Comparison of ENCODE assay signal across 18 cellular contexts in the genomic region with DNA sequence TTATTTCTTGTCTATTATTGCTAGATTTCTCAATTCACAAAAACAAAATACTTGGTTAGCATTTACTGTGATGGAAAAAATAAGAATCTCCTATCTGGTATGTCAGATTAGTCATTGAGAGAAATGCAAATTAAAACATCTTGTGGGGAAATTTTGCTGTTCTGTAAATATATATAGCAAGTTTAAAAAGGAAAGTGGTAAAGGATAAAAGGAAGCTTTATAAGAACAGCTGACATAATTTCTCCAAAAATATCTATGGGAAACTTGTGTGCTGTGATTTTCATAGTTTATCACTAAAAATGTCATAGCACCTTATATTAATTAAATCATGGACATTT.
DNase-seq lines count a peak whose midpoint lies in the region; ATAC-seq lines count a peak whose summit lies in the region.
"Had no signal": no experiment of that assay in that cellular context is flagged by ENCODE, and none has a peak within 500 bp of the region (broad histone marks: within the 10 kb centered on the region; RNA-seq: fewer than 3 reads in every experiment).

No MANE protein-coding gene starts in this region.

- H3K36me3 Mint-ChIP-seq in naive thymus-derived CD4-positive, alpha-beta T cell, result no peaks in the 10 kb centered on the region
- H3K36me3 Mint-ChIP-seq: stimulated activated effector memory CD8-positive, alpha-beta T cell treated with anti-CD3 and anti-CD28 coated beads, Interleukin-12 subunit alpha, Interleukin-12 subunit beta, amount 100 ng/mL, for 72 hours had no signal

- DNase-seq in posterior vena cava (ENCODE audit: low spot score), result no peak
- no peak for DNase-seq in right cardiac atrium
- no peak for DNase-seq in naive thymus-derived CD4-positive, alpha-beta T cell
- DNase-seq in NCI-H1417 treated with DMSO at 0.1 percent for 48 hours (lab: John Stamatoyannopoulos, UW), result no peak
- DNase-seq: activated CD4-positive, alpha-beta memory T cell treated with anti-CD3 and anti-CD28 coated beads, Interleukin-2, amount 10 ng/mL, durations not matched to agents 7 days and 5 days; activated effector memory CD4-positive, alpha-beta T cell treated with anti-CD3 and anti-CD28 coated beads, Interleukin-2, amount 50 U/mL, for 16 hours; heart right ventricle; kidney glomerular epithelial cell; NCI-H187; NCI-H82; psoas muscle; stimulated activated CD4-positive, alpha-beta T cell treated with anti-CD3 and anti-CD28 coated beads, Interleukin-2, amount 100 ng/mL, for 24 hours had no signal

- no peak overlapping the region for H3K4me3 ChIP-seq in right cardiac atrium (ENCODE audit: low read length)
- no peak overlapping the region for H3K4me3 ChIP-seq in naive thymus-derived CD4-positive, alpha-beta T cell (ENCODE audit: low read length)
- H3K4me3 ChIP-seq: heart right ventricle, psoas muscle had no signal

- ATAC-seq in GM18499 (IDR thresholded peaks at IDR 0.05; ENCODE audit: insufficient read depth, unreplicated experiment), result peak; percentile 76
- peak; percentile 72 for ATAC-seq in GM19395 (IDR thresholded peaks at IDR 0.05; ENCODE audit: unreplicated experiment)
- peak; percentile 57 for ATAC-seq in HG02642 (IDR thresholded peaks at IDR 0.05; ENCODE audit: poor library complexity, unreplicated experiment)
- peak; percentile 75 for ATAC-seq in HG03439 (IDR thresholded peaks at IDR 0.05; ENCODE audit: unreplicated experiment)
- ATAC-seq in right cardiac atrium, result no peak
- ATAC-seq in naive thymus-derived CD4-positive, alpha-beta T cell, result no peak
- ATAC-seq: psoas muscle; Right ventricle myocardium inferior; stimulated activated effector memory CD8-positive, alpha-beta T cell treated with anti-CD3 and anti-CD28 coated beads, Interleukin-12 subunit alpha, Interleukin-12 subunit beta, amount 100 ng/mL, for 72 hours had no signal

- H3K27me3 ChIP-seq in right cardiac atrium (ENCODE audit: control insufficient read depth, insufficient read depth), result no peaks in the 10 kb centered on the region
- no peaks in the 10 kb centered on the region for H3K27me3 ChIP-seq in naive thymus-derived CD4-positive, alpha-beta T cell (ENCODE audit: control insufficient read depth in 2 of 2, insufficient read depth in 2 of 2, low read length in 2 of 2)
- H3K27me3 ChIP-seq: heart right ventricle had no signal

- peaks cover 0 to 8% (median 0%) of the 10 kb centered on the region in 5 donors for H3K27me3 Mint-ChIP-seq in naive thymus-derived CD4-positive, alpha-beta T cell

- CTCF ChIA-PET in naive thymus-derived CD4-positive, alpha-beta T cell (lab: Charles Lee), result no interaction called here

- no peak overlapping the region for H3K4me3 Mint-ChIP-seq in naive thymus-derived CD4-positive, alpha-beta T cell
- H3K4me3 Mint-ChIP-seq: activated CD4-positive, alpha-beta memory T cell treated with anti-CD3 and anti-CD28 coated beads, Interleukin-2, amount 10 ng/mL, durations not matched to agents 7 days and 5 days; stimulated activated effector memory CD8-positive, alpha-beta T cell treated with anti-CD3 and anti-CD28 coated beads, Interleukin-12 subunit alpha, Interleukin-12 subunit beta, amount 100 ng/mL, for 72 hours had no signal

- H3K27ac ChIP-seq in right cardiac atrium (ENCODE audit: low read length), result no peak overlapping the region
- H3K27ac ChIP-seq in naive thymus-derived CD4-positive, alpha-beta T cell (ENCODE audit: low read depth, low read length), result no peak overlapping the region
- H3K27ac ChIP-seq: heart right ventricle, psoas muscle had no signal

- no peak overlapping the region for H3K27ac Mint-ChIP-seq in naive thymus-derived CD4-positive, alpha-beta T cell
- H3K27ac Mint-ChIP-seq: activated CD4-positive, alpha-beta memory T cell treated with anti-CD3 and anti-CD28 coated beads, Interleukin-2, amount 10 ng/mL, durations not matched to agents 7 days and 5 days; stimulated activated effector memory CD8-positive, alpha-beta T cell treated with anti-CD3 and anti-CD28 coated beads, Interleukin-12 subunit alpha, Interleukin-12 subunit beta, amount 100 ng/mL, for 72 hours had no signal

- no peaks in the 10 kb centered on the region for H3K36me3 ChIP-seq in naive thymus-derived CD4-positive, alpha-beta T cell (ENCODE audit: control insufficient read depth in 2 of 3, insufficient read depth in 3 of 3, low read length in 3 of 3)
- H3K36me3 ChIP-seq: heart right ventricle had no signal

- no peaks in the 10 kb centered on the region for H3K4me1 ChIP-seq in right cardiac atrium (ENCODE audit: control insufficient read depth, insufficient read depth, low read length)
- no peaks in the 10 kb centered on the region for H3K4me1 ChIP-seq in naive thymus-derived CD4-positive, alpha-beta T cell (ENCODE audit: control insufficient read depth in 2 of 2, insufficient read depth in 2 of 2, low read length in 2 of 2)
- H3K4me1 ChIP-seq: psoas muscle had no signal

- intact Hi-C loops in posterior vena cava (cut with DNase I) (no loop called here), right cardiac atrium (cut with DNase I) (no loop called here)
- intact Hi-C loops in naive thymus-derived CD4-positive, alpha-beta T cell (cut with micrococcal nuclease), result no loop called here

- no peaks in the 10 kb centered on the region for H3K9me3 ChIP-seq in right cardiac atrium (ENCODE audit: control insufficient read depth, low read length)
- H3K9me3 ChIP-seq in naive thymus-derived CD4-positive, alpha-beta T cell (ENCODE audit: control insufficient read depth in 2 of 3, low read length in 3 of 3), result no peaks in the 10 kb centered on the region
- H3K9me3 ChIP-seq: heart right ventricle, psoas muscle had no signal

- POLR2A ChIA-PET in naive thymus-derived CD4-positive, alpha-beta T cell (lab: Charles Lee), result no interaction called here

- no peaks in the 10 kb centered on the region for H3K4me1 Mint-ChIP-seq in naive thymus-derived CD4-positive, alpha-beta T cell
- H3K4me1 Mint-ChIP-seq: activated CD4-positive, alpha-beta memory T cell treated with anti-CD3 and anti-CD28 coated beads, Interleukin-2, amount 10 ng/mL, durations not matched to agents 7 days and 5 days; stimulated activated effector memory CD8-positive, alpha-beta T cell treated with anti-CD3 and anti-CD28 coated beads, Interleukin-12 subunit alpha, Interleukin-12 subunit beta, amount 100 ng/mL, for 72 hours had no signal

- no peaks in the 10 kb centered on the region for H3K9me3 Mint-ChIP-seq in naive thymus-derived CD4-positive, alpha-beta T cell
- H3K9me3 Mint-ChIP-seq: activated CD4-positive, alpha-beta memory T cell treated with anti-CD3 and anti-CD28 coated beads, Interleukin-2, amount 10 ng/mL, durations not matched to agents 7 days and 5 days; stimulated activated effector memory CD8-positive, alpha-beta T cell treated with anti-CD3 and anti-CD28 coated beads, Interleukin-12 subunit alpha, Interleukin-12 subunit beta, amount 100 ng/mL, for 72 hours had no signal

Comparison
In these comparisons a context has a peak if more than half of its experiments do, and no peak if none do; other contexts are left out.
1. ATAC-seq: peak in GM18499 (single experiment), GM19395 (single experiment), HG02642 (single experiment) and HG03439 (single experiment); none in right cardiac atrium (0 of 2) and naive thymus-derived CD4-positive, alpha-beta T cell (single experiment).